Comparison of ENCODE assay signal across 29 cellular contexts in genomic region chr6:158507174-158507573, GRCh38.
"Had no signal": no experiment of that assay in that cellular context is flagged by ENCODE, and none has a peak within 500 bp of the region (broad histone marks: within the 10 kb centered on the region; RNA-seq: fewer than 3 reads in every experiment).

No MANE protein-coding gene starts in this region.

- H3K27ac Mint-ChIP-seq: natural killer cell treated with Interleukin-12 subunit alpha and Interleukin-12 subunit beta and Interleukin-15 and Interleukin-18, amount 100 ng/mL, for 72 hours; nephron progenitor cell; stimulated activated effector memory CD8-positive, alpha-beta T cell treated with anti-CD3 and anti-CD28 coated beads, Interleukin-12 subunit alpha, Interleukin-12 subunit beta, amount 100 ng/mL, for 72 hours; stimulated activated naive CD8-positive, alpha-beta T cell treated with anti-CD3 and anti-CD28 coated beads, Interleukin-15, Interleukin-2, amounts not matched to agents 100 ng/mL and 50 ng/mL, for 24 hours had no signal

- DNase-seq: nucleus accumbens; ovary; psoas muscle; right cardiac atrium; right lobe of liver; sigmoid colon; small intestine; stimulated activated CD4-positive, alpha-beta T cell treated with anti-CD3 and anti-CD28 coated beads, Interleukin-15, amount 100 ng/mL, for 24 hours; stimulated activated CD4-positive, alpha-beta T cell treated with anti-CD3 and anti-CD28 coated beads, Interleukin-2, amount 100 ng/mL, for 24 hours; stimulated activated CD4-positive, alpha-beta T cell treated with anti-CD3 and anti-CD28 coated beads, Interleukin-2, amount 100 ng/mL, for 48 hours; stimulated activated CD4-positive, alpha-beta T cell treated with anti-CD3 and anti-CD28 coated beads, Interleukin-4, amount 100 ng/mL, for 24 hours; stimulated activated naive B cell treated with anti-CD40 and anti-IgM and Interleukin-4, amounts not matched to agents 10 μg/mL and 1 μg/mL and 100 μg/mL, for 72 hours; stimulated activated naive CD4-positive, alpha-beta T cell treated with Interleukin-2 at 50 U/mL for 16 hours; stomach; thyroid gland; trophoblast cell; upper lobe of left lung had no signal

- H3K9ac ChIP-seq: parathyroid adenoma had no signal

- H3K27ac ChIP-seq: neutrophil, ovary, parathyroid adenoma, psoas muscle, right lobe of liver, sigmoid colon, stomach, thoracic aorta, thyroid gland, tibial nerve, upper lobe of left lung, vagina had no signal

- H3K27me3 ChIP-seq: neutrophil, ovary, right lobe of liver, sigmoid colon, stomach, thyroid gland, tibial nerve, upper lobe of left lung, vagina had no signal

- H2AFZ ChIP-seq: parathyroid adenoma had no signal

- H3K27me3 Mint-ChIP-seq: natural killer cell treated with Interleukin-12 subunit alpha and Interleukin-12 subunit beta and Interleukin-15 and Interleukin-18, amount 100 ng/mL, for 72 hours; progenitor cell of endocrine pancreas; stimulated activated naive B cell treated with anti-CD40 and anti-IgM and Interleukin-4, amounts not matched to agents 10 μg/mL and 1 μg/mL and 100 μg/mL, for 72 hours; stimulated activated naive CD8-positive, alpha-beta T cell treated with anti-CD3 and anti-CD28 coated beads, Interleukin-15, Interleukin-2, amounts not matched to agents 100 ng/mL and 50 ng/mL, for 24 hours had no signal

- H3K4me1 Mint-ChIP-seq: nephron progenitor cell; stimulated activated effector memory CD8-positive, alpha-beta T cell treated with anti-CD3 and anti-CD28 coated beads, Interleukin-12 subunit alpha, Interleukin-12 subunit beta, amount 100 ng/mL, for 72 hours; stimulated activated naive B cell treated with anti-CD40 and anti-IgM and Interleukin-4, amounts not matched to agents 10 μg/mL and 1 μg/mL and 100 μg/mL, for 72 hours had no signal

- H3K36me3 ChIP-seq: neutrophil, ovary, right lobe of liver had no signal

- H3K9me3 ChIP-seq: neutrophil, ovary, psoas muscle, right lobe of liver, sigmoid colon, stomach, thoracic aorta, thyroid gland, tibial nerve, upper lobe of left lung, vagina had no signal

- H3K4me3 Mint-ChIP-seq: natural killer cell treated with Interleukin-12 subunit alpha and Interleukin-12 subunit beta and Interleukin-15 and Interleukin-18, amount 100 ng/mL, for 72 hours; nephron progenitor cell; neural crest cell; stimulated activated effector memory CD8-positive, alpha-beta T cell treated with anti-CD3 and anti-CD28 coated beads, Interleukin-12 subunit alpha, Interleukin-12 subunit beta, amount 100 ng/mL, for 72 hours; stimulated activated naive B cell treated with anti-CD40 and anti-IgM and Interleukin-4, amounts not matched to agents 10 μg/mL and 1 μg/mL and 100 μg/mL, for 72 hours; stimulated activated naive CD8-positive, alpha-beta T cell treated with anti-CD3 and anti-CD28 coated beads, Interleukin-15, Interleukin-2, amounts not matched to agents 100 ng/mL and 50 ng/mL, for 24 hours had no signal

- H3K4me3 ChIP-seq: ovary, psoas muscle, right lobe of liver, sigmoid colon, stomach, thoracic aorta, thyroid gland, tibial nerve, upper lobe of left lung, vagina had no signal

- H3K4me1 ChIP-seq: parathyroid adenoma, psoas muscle, sigmoid colon, stomach, thyroid gland, tibial nerve, upper lobe of left lung, vagina had no signal

- H3K9me3 Mint-ChIP-seq: natural killer cell treated with Interleukin-12 subunit alpha and Interleukin-12 subunit beta and Interleukin-15 and Interleukin-18, amount 100 ng/mL, for 72 hours; nephron progenitor cell; neural crest cell; stimulated activated effector memory CD8-positive, alpha-beta T cell treated with anti-CD3 and anti-CD28 coated beads, Interleukin-12 subunit alpha, Interleukin-12 subunit beta, amount 100 ng/mL, for 72 hours; stimulated activated naive B cell treated with anti-CD40 and anti-IgM and Interleukin-4, amounts not matched to agents 10 μg/mL and 1 μg/mL and 100 μg/mL, for 72 hours; stimulated activated naive CD8-positive, alpha-beta T cell treated with anti-CD3 and anti-CD28 coated beads, Interleukin-15, Interleukin-2, amounts not matched to agents 100 ng/mL and 50 ng/mL, for 24 hours had no signal

- H3K36me3 Mint-ChIP-seq: natural killer cell treated with Interleukin-12 subunit alpha and Interleukin-12 subunit beta and Interleukin-15 and Interleukin-18, amount 100 ng/mL, for 72 hours had no signal

- FAIRE-seq: small intestine, urothelium cell line had no signal

- H3K79me2 ChIP-seq: parathyroid adenoma had no signal

- ATAC-seq: natural killer cell treated with Interleukin-12 subunit alpha and Interleukin-12 subunit beta and Interleukin-15 and Interleukin-18, amount 100 ng/mL, for 72 hours; psoas muscle; right cardiac atrium; right lobe of liver; stimulated activated effector memory CD8-positive, alpha-beta T cell treated with anti-CD3 and anti-CD28 coated beads, Interleukin-12 subunit alpha, Interleukin-12 subunit beta, amount 100 ng/mL, for 72 hours; stimulated activated naive B cell treated with anti-CD40 and anti-IgM and Interleukin-4, amounts not matched to agents 10 μg/mL and 1 μg/mL and 100 μg/mL, for 72 hours had no signal
